In genomic region chr6:20401403-20402180, GRCh38 we compare ENCODE assay signal across 8 cellular contexts. TPM values are rescaled to one million over a fixed set of nuclear protein-coding genes. Genes with fewer than 3 reads are reported as not detected.
DNase-seq lines count a peak whose midpoint lies in the region; ATAC-seq and TF ChIP-seq lines count a peak whose summit lies in the region.

Gene E2F3, plus strand, starts transcription at chr6:20401879. Its CDS starts 354 bp downstream, at chr6:20402233.

- WGBS in right cardiac atrium, result under 1% methylated on average over 57 of the region's 57 CpGs

- intact Hi-C loops in ascending aorta (cut with DNase I) (loop anchor here (1.0 to 10.0 kb wide), 8 partner anchors 39 to 1191 kb away; partner anchors contain the start of genes CDKAL1, MBOAT1 and SOX4), right cardiac atrium (cut with DNase I) (loop anchor here in 1 of 4 donors (5.0 kb wide), 1 partner anchor 131 kb away; the partner anchor contains the start of gene CDKAL1), vagina (cut with DNase I) (loop anchor here (1.0 to 2.0 kb wide), 2 partner anchors 41 to 133 kb away; partner anchors contain the start of gene CDKAL1)

- H3K36me3 ChIP-seq in ascending aorta (no peaks in the 10 kb centered on the region), vagina (no peaks in the 10 kb centered on the region)

- H3K9me3 Mint-ChIP-seq in T-helper 2 cell treated with Interferon-gamma antibody and Interleukin-4, amounts not matched to agents 5 μg/mL and 100 μg/mL, for 36 hours, result no peaks in the 10 kb centered on the region

- H3K27ac Mint-ChIP-seq in T-helper 2 cell treated with Interferon-gamma antibody and Interleukin-4, amounts not matched to agents 5 μg/mL and 100 μg/mL, for 36 hours, result peak within 1 kb of the TSS; percentile 95

- no peak for TF ChIP-seq CTCF in ascending aorta (IDR thresholded peaks at IDR 0.05)
- no peak for TF ChIP-seq CTCF in vagina (IDR thresholded peaks at IDR 0.05)

- H3K36me3 Mint-ChIP-seq in T-helper 2 cell treated with Interferon-gamma antibody and Interleukin-4, amounts not matched to agents 5 μg/mL and 100 μg/mL, for 36 hours (ENCODE audit: low read depth), result peaks cover 14% of the 10 kb centered on the region

- no peaks in the 10 kb centered on the region for H3K9me3 ChIP-seq in ascending aorta
- no peaks in the 10 kb centered on the region for H3K9me3 ChIP-seq in right cardiac atrium (ENCODE audit: control insufficient read depth, low read length)
- no peaks in the 10 kb centered on the region for H3K9me3 ChIP-seq in vagina

- peak; percentile 99 for DNase-seq in NCI-H1930 (lab: John Stamatoyannopoulos, UW)
- peak; percentile 99 for DNase-seq in T-helper 2 cell treated with Interferon-gamma antibody and Interleukin-4, amounts not matched to agents 5 μg/mL and 100 μg/mL, for 36 hours (ENCODE audit: low spot score)
- peak; percentile 100 for DNase-seq in ascending aorta (ENCODE audit: low spot score in 2 of 2)
- DNase-seq in right cardiac atrium, result peak; percentile 99 to 100 (median 100)
- DNase-seq in pulmonary artery endothelial cell (ENCODE audit: low read depth, low spot score), result peak; percentile 100
- DNase-seq in vagina (ENCODE audit: extremely low spot score in 2 of 2), result peak; percentile 100

- H3K4me3 ChIP-seq in ascending aorta (peak within 1 kb of the TSS; percentile 83), right cardiac atrium (ENCODE audit: low read length) (peak within 1 kb of the TSS; percentile 86), vagina (peak within 1 kb of the TSS; percentile 90)

- peaks cover 36% of the 10 kb centered on the region for H3K4me1 Mint-ChIP-seq in T-helper 2 cell treated with Interferon-gamma antibody and Interleukin-4, amounts not matched to agents 5 μg/mL and 100 μg/mL, for 36 hours (ENCODE audit: low read depth)

- no peaks in the 10 kb centered on the region for H3K27me3 ChIP-seq in ascending aorta
- H3K27me3 ChIP-seq in right cardiac atrium (ENCODE audit: control insufficient read depth, insufficient read depth), result no peaks in the 10 kb centered on the region
- no peaks in the 10 kb centered on the region for H3K27me3 ChIP-seq in vagina

- peak within 1 kb of the TSS; percentile 97 for H3K4me3 Mint-ChIP-seq in T-helper 2 cell treated with Interferon-gamma antibody and Interleukin-4, amounts not matched to agents 5 μg/mL and 100 μg/mL, for 36 hours

- ATAC-seq in GM18502 (IDR thresholded peaks at IDR 0.05; ENCODE audit: poor library complexity, unreplicated experiment), result peak; percentile 85
- ATAC-seq in HG02970 (IDR thresholded peaks at IDR 0.05; ENCODE audit: low FRiP score, unreplicated experiment), result peak; percentile 90
- peak; percentile 96 to 98 for ATAC-seq in right cardiac atrium

- no peaks in the 10 kb centered on the region for H3K27me3 Mint-ChIP-seq in T-helper 2 cell treated with Interferon-gamma antibody and Interleukin-4, amounts not matched to agents 5 μg/mL and 100 μg/mL, for 36 hours (ENCODE audit: low read depth)

- peak within 1 kb of the TSS; percentile 95 for H3K27ac ChIP-seq in ascending aorta
- H3K27ac ChIP-seq in right cardiac atrium (ENCODE audit: low read length), result peak within 1 kb of the TSS; percentile 78
- H3K27ac ChIP-seq in vagina, result peak within 1 kb of the TSS; percentile 88

- H3K4me1 ChIP-seq in ascending aorta (peaks cover 0 to 3% of the 10 kb centered on the region in 2 donors), right cardiac atrium (ENCODE audit: control insufficient read depth, insufficient read depth, low read length) (no peaks in the 10 kb centered on the region), vagina (peaks cover 12% of the 10 kb centered on the region)

- peak in 1 of 2 donors; percentile 31 for TF ChIP-seq POLR2A in vagina (IDR thresholded peaks at IDR 0.05)

RNA-seq across cellular contexts. Expression of gene E2F3, which starts in this region (rescaled TPM):
- total RNA-seq in ascending aorta, result 1.1 TPM
- total RNA-seq in right cardiac atrium, result 10 to 100 TPM in 1 of 4 donors, 1 to 10 TPM in 3; 6.1 to 10.1 (median 7.8) TPM
- polyA plus RNA-seq in right cardiac atrium, result 3.9 TPM
- 4.7 and 5.7 TPM in 2 replicates for total RNA-seq in pulmonary artery endothelial cell
- 4.4 TPM for total RNA-seq in vagina

Comparison
In these comparisons a context has a peak if more than half of its experiments do, and no peak if none do; other contexts are left out.
1. Peak in every context shown above with its lines: DNase-seq, ATAC-seq, H3K4me3 ChIP-seq and H3K27ac ChIP-seq.